ENCODE assay signal across 10 cellular contexts in genomic region chr2:12824771-12825363, GRCh38.
DNase-seq lines count a peak whose midpoint lies in the region; ATAC-seq and TF ChIP-seq lines count a peak whose summit lies in the region.
"Had no signal": no experiment of that assay in that cellular context is flagged by ENCODE, and none has a peak within 500 bp of the region (broad histone marks: within the 10 kb centered on the region; RNA-seq: fewer than 3 reads in every experiment).

No MANE protein-coding gene starts in this region.

- H3K36me3 ChIP-seq in colonic mucosa (no peaks in the 10 kb centered on the region), left lung (no peaks in the 10 kb centered on the region)
- H3K36me3 ChIP-seq: BE2C had no signal

- intact Hi-C loops in colonic mucosa (cut with DNase I) (no loop called here), left lung (cut with DNase I) (no loop called here)

- TF ChIP-seq CTCF in colonic mucosa (IDR thresholded peaks at IDR 0.05) (no peak), left lung (IDR thresholded peaks at IDR 0.05) (no peak)

- DNase-seq in EH (ENCODE audit: low read depth), result peak; percentile 41
- DNase-seq in colonic mucosa, result peak; percentile 25
- peak in 1 of 2 donors; percentile 49 for DNase-seq in left lung
- DNase-seq in ecto neural progenitor cell (ENCODE audit: low spot score), result no peak
- DNase-seq in NCI-H1417 treated with DMSO at 0.1 percent for 48 hours (lab: John Stamatoyannopoulos, UW), result no peak
- DNase-seq: activated naive CD4-positive, alpha-beta T cell treated with anti-CD3 and anti-CD28 coated beads for 36 hours; BE2C had no signal

- no peaks in the 10 kb centered on the region for H3K27me3 ChIP-seq in colonic mucosa
- H3K27me3 ChIP-seq in left lung, result no peaks in the 10 kb centered on the region
- H3K27me3 ChIP-seq: BE2C had no signal

- no peaks in the 10 kb centered on the region for H3K4me1 ChIP-seq in colonic mucosa
- peaks cover 4 to 23% of the 10 kb centered on the region in 2 donors for H3K4me1 ChIP-seq in left lung

- H3K27ac ChIP-seq in colonic mucosa, result peak overlapping the region; percentile 44
- H3K27ac ChIP-seq in left lung, result peak overlapping the region; percentile 57 to 62
- H3K27ac ChIP-seq in skin epidermis, result peak overlapping the region in 13 of 21 experiments; percentile 16 to 77 (median 38)

- ATAC-seq in left lung (peak; percentile 72), GM18870 (IDR thresholded peaks at IDR 0.05; ENCODE audit: unreplicated experiment) (no peak), GM19324 (IDR thresholded peaks at IDR 0.05; ENCODE audit: low FRiP score, unreplicated experiment) (no peak)

- no peak overlapping the region for H3K9ac ChIP-seq in colonic mucosa (ENCODE audit: low read depth in 2 of 2, low read length in 2 of 2)

- H3K9me3 ChIP-seq in colonic mucosa, result no peaks in the 10 kb centered on the region
- H3K9me3 ChIP-seq in left lung, result no peaks in the 10 kb centered on the region
- H3K9me3 ChIP-seq: BE2C had no signal

- no peak overlapping the region for H3K4me3 ChIP-seq in colonic mucosa
- H3K4me3 ChIP-seq in left lung, result no peak overlapping the region
- H3K4me3 ChIP-seq in skin epidermis, result no peak overlapping the region

Comparison
In these comparisons a context has a peak if more than half of its experiments do, and no peak if none do; other contexts are left out.
1. DNase-seq: peak in EH (single experiment) and colonic mucosa (single experiment); none in ecto neural progenitor cell (single experiment) and NCI-H1417 treated with DMSO at 0.1 percent for 48 hours (single experiment).
2. Peak in every context shown above with its lines, with median percentiles within 50 percentile points of each other: H3K27ac ChIP-seq.